In the genomic region with DNA sequence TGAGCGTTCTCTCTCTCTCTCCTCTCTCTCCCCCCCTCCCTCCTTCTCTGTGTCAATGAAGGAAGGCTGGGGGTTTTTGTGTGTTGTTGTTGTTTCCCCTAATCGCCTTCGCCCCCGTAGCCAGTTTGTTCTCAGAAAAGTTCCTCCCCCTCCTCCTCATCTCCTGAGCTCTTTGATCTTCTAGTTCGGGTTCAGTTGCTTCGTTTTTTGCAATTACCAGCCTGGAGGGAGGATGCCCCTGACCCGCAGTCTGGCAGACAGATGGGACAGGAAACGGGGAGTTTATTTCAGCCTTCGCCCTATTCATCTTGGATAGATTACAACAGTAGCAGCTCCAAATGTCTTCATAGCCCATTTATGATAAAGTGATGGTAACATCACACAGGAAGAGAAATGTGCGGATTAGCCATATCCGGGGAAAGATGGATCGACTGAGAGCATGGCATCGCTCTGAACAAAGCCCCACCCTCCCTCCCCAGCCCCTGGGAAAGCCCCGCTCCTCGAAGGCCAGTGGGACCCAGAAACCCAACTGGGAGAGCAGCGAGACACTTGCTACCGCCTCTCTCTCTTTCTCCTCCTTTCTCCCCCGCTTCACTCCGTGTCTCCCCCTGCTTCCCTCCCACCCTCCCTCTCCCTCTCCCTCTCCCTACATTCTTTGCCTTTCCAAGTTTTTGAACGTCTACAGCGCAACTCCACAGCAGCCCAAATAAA, we compare ENCODE assay signal across 9 cellular contexts.
DNase-seq lines count a peak whose midpoint lies in the region; ATAC-seq, FAIRE-seq and TF ChIP-seq lines count a peak whose summit lies in the region.
"Had no signal": no experiment of that assay in that cellular context is flagged by ENCODE, and none has a peak within 500 bp of the region (broad histone marks: within the 10 kb centered on the region; RNA-seq: fewer than 3 reads in every experiment).

No MANE protein-coding gene starts in this region.

- H4K20me1 ChIP-seq in PC-3 (ENCODE audit: low read length): no peaks in the 10 kb centered on the region

- BruUV-seq in Panc1 (replicated peaks; lab: Mats Ljungman, UMichigan) (no TSS peak), PC-3 (replicated peaks; lab: Mats Ljungman, UMichigan) (no TSS peak)

- H3K4me3 ChIP-seq in AG04450 (ENCODE audit: low read depth, low read length): no peak overlapping the region
- H3K4me3 ChIP-seq in Panc1 (ENCODE audit: low read depth in 2 of 2, low read length in 2 of 2): no peak overlapping the region
- no peak overlapping the region for H3K4me3 ChIP-seq in ovary
- no peak overlapping the region for H3K4me3 ChIP-seq in PC-3 (ENCODE audit: low read length)
- H3K4me3 ChIP-seq: cardiac muscle cell had no signal

- H3K4me2 ChIP-seq in PC-3 (ENCODE audit: low read length): no peak overlapping the region

- CTCF ChIA-PET in AG04450 (lab: Charles Lee): interaction anchor here (0.6 kb wide), 2 partner anchors 68 to 259 kb away, joined by 6 to 14 read pairs; no protein-coding TSS in a partner anchor
- CTCF ChIA-PET in Panc1 (lab: Charles Lee): no interaction called here
- CTCF ChIA-PET in PC-3 (lab: Charles Lee): no interaction called here

- peak; percentile 11 for TF ChIP-seq POLR2A in ovary (IDR thresholded peaks at IDR 0.05)

- no peak for TF ChIP-seq CTCF in AG04450 (IDR thresholded peaks at IDR 0.05; ENCODE audit: low read depth, low read length)
- TF ChIP-seq CTCF in Panc1 (IDR thresholded peaks at IDR 0.05): no peak
- no peak for TF ChIP-seq CTCF in ovary (IDR thresholded peaks at IDR 0.05)
- TF ChIP-seq CTCF in PC-3 (conservative IDR thresholded peaks at IDR 0.05; ENCODE audit: low read depth, low read length): no peak

- peak overlapping the region; percentile 99 for H3K27ac ChIP-seq in AG04450 (ENCODE audit: low read depth, low read length)
- peak overlapping the region; percentile 92 for H3K27ac ChIP-seq in Panc1 (ENCODE audit: low read length)
- H3K27ac ChIP-seq in ovary: peak overlapping the region in 1 of 2 donors; percentile 97
- no peak overlapping the region for H3K27ac ChIP-seq in PC-3 (ENCODE audit: low read length)

- no peak for DNase-seq in AG04450 (ENCODE audit: low read depth, low spot score)
- DNase-seq in Panc1 (ENCODE audit: low read depth, low spot score): no peak
- DNase-seq in fibroblast of gingiva (ENCODE audit: low read depth): peak; percentile 66
- peak in 4 of 5 donors; percentile 36 to 60 (median 53) for DNase-seq in ovary
- DNase-seq in NCI-H1436 (lab: John Stamatoyannopoulos, UW): no peak
- DNase-seq in urothelium cell line (ENCODE audit: low spot score): no peak
- no peak for DNase-seq in PC-3

- no peaks in the 10 kb centered on the region for H3K36me3 ChIP-seq in Panc1 (ENCODE audit: control insufficient read depth, insufficient read depth, low read length)
- H3K36me3 ChIP-seq in ovary: no peaks in the 10 kb centered on the region
- H3K36me3 ChIP-seq in PC-3 (ENCODE audit: low read depth, low read length): no peaks in the 10 kb centered on the region
- H3K36me3 ChIP-seq: cardiac muscle cell had no signal

- TF ChIP-seq EP300 in ovary (IDR thresholded peaks at IDR 0.05): no peak

- H3K9ac ChIP-seq in PC-3 (ENCODE audit: low read length): no peak overlapping the region

- H3K4me1 ChIP-seq in Panc1 (ENCODE audit: control insufficient read depth, insufficient read depth, low read length) (peaks cover 46% of the 10 kb centered on the region), ovary (ENCODE audit: insufficient read depth) (peaks cover 12% of the 10 kb centered on the region), PC-3 (ENCODE audit: insufficient read depth, low read length) (peaks cover 10% of the 10 kb centered on the region)

- in situ Hi-C loops in Panc1 (cut with HindIII; ENCODE audit: low pct_unique_long_range_greater_than_20kb, low sequenced_read_pairs): no loop called here

- H3K27me3 ChIP-seq in AG04450 (ENCODE audit: control insufficient read depth, insufficient read depth, low read length) (no peaks in the 10 kb centered on the region), Panc1 (ENCODE audit: control insufficient read depth, insufficient read depth, low read length) (no peaks in the 10 kb centered on the region), ovary (no peaks in the 10 kb centered on the region), PC-3 (ENCODE audit: low read length) (peaks cover 40% of the 10 kb centered on the region)
- H3K27me3 ChIP-seq: cardiac muscle cell had no signal

- WGBS in ovary, 3 donors: 2 to 3% (median 2%) methylated on average over 21 of the region's 21 CpGs

- no peaks in the 10 kb centered on the region for H3K9me2 ChIP-seq in PC-3 (replicated peaks; ENCODE audit: low read length)

- POLR2A ChIA-PET in AG04450 (lab: Yijun Ruan, JAX) (no interaction called here), Panc1 (lab: Charles Lee) (no interaction called here), PC-3 (lab: Charles Lee; ENCODE audit: unreplicated experiment) (no interaction called here)

- no peak for FAIRE-seq in urothelium cell line (lab: Jason Lieb, UNC)

- no peaks in the 10 kb centered on the region for H3F3A ChIP-seq in PC-3 (ENCODE audit: low read length, unreplicated experiment)

- H3K79me2 ChIP-seq in PC-3 (ENCODE audit: low read length): no peaks in the 10 kb centered on the region

- intact Hi-C loops in Panc1 (cut with micrococcal nuclease; ENCODE audit: unreplicated experiment): no loop called here
- intact Hi-C loops in ovary (cut with DNase I): loop anchor here in 2 of 4 donors (5.0 to 10.0 kb wide), 2 partner anchors 38 to 1180 kb away; no protein-coding TSS in a partner anchor
- intact Hi-C loops in PC-3 (cut with micrococcal nuclease): no loop called here

- no peak overlapping the region for H2AFZ ChIP-seq in PC-3 (ENCODE audit: low read length)

- ATAC-seq in Panc1 (no peak), HG03025 (IDR thresholded peaks at IDR 0.05; ENCODE audit: low FRiP score, unreplicated experiment) (no peak), PC-3 (no peak)

- peaks cover 6% of the 10 kb centered on the region; the same call in 1 of the 2 replicates for H3K9me3 ChIP-seq in AG04450 (ENCODE audit: control insufficient read depth, insufficient read depth, low read length)
- H3K9me3 ChIP-seq in Panc1 (ENCODE audit: control insufficient read depth, insufficient read depth, low read depth, low read length): no peaks in the 10 kb centered on the region
- no peaks in the 10 kb centered on the region for H3K9me3 ChIP-seq in ovary
- H3K9me3 ChIP-seq in PC-3 (ENCODE audit: low read length): no peaks in the 10 kb centered on the region

Comparison
In these comparisons a context has a peak if more than half of its experiments do, and no peak if none do; other contexts are left out.
1. DNase-seq: peak in fibroblast of gingiva (single experiment) and ovary (4 of 5); none in AG04450 (single experiment), Panc1 (single experiment), NCI-H1436 (single experiment), urothelium cell line (single experiment) and PC-3 (single experiment).